In genomic region chr12:9706081-9706685, GRCh38 we compare ENCODE assay signal across 1 cellular context.
TF ChIP-seq lines count a peak whose summit lies in the region.

No MANE protein-coding gene starts in this region.

TF ChIP-seq in A549, 52 proteins besides CTCF, POLR2A, EP300 and RAD21:
- no peak for TF ChIP-seq USF2 (IDR thresholded peaks at IDR 0.05)
- no peak for TF ChIP-seq PBX3 (IDR thresholded peaks at IDR 0.05)
- TF ChIP-seq FOSL2 (IDR thresholded peaks at IDR 0.05): no peak
- TF ChIP-seq FOSL2 (CRISPR knock-in tag; IDR thresholded peaks at IDR 0.05): peak; percentile 30; the same call in 1 of the 2 replicates
